12 cellular contexts compared by ENCODE assay signal in genomic region chr19:42200116-42200740, GRCh38. TPM values are rescaled to one million over a fixed set of nuclear protein-coding genes. Genes with fewer than 3 reads are reported as not detected.
DNase-seq lines count a peak whose midpoint lies in the region; ATAC-seq, FAIRE-seq and TF ChIP-seq lines count a peak whose summit lies in the region.
"Had no signal": no experiment of that assay in that cellular context is flagged by ENCODE, and none has a peak within 500 bp of the region (broad histone marks: within the 10 kb centered on the region; RNA-seq: fewer than 3 reads in every experiment).

No MANE protein-coding gene starts in this region.

- H3K27me3 Mint-ChIP-seq in activated naive CD4-positive, alpha-beta T cell treated with anti-CD3 and anti-CD28 coated beads, Interleukin-2, amount 10 ng/mL, durations not matched to agents 7 days and 5 days: no peaks in the 10 kb centered on the region
- no peaks in the 10 kb centered on the region for H3K27me3 Mint-ChIP-seq in activated B cell treated with CpG ODN at 0.5 μM for 24 hours

- FAIRE-seq in keratinocyte (lab: Jason Lieb, UNC): no peak

- no peak for ATAC-seq in activated B cell treated with CpG ODN at 0.5 μM for 24 hours (ENCODE audit: low read depth)
- ATAC-seq in GM21737 (IDR thresholded peaks at IDR 0.05; ENCODE audit: unreplicated experiment): no peak
- ATAC-seq in left ventricle myocardium superior: no peak
- no peak for ATAC-seq in HG02571 (IDR thresholded peaks at IDR 0.05; ENCODE audit: unreplicated experiment)

- H3K9me1 ChIP-seq in keratinocyte (ENCODE audit: control insufficient read depth, extremely low read depth, insufficient read depth, low read length): peaks cover 2% of the 10 kb centered on the region

- CTCF ChIA-PET in activated naive CD4-positive, alpha-beta T cell treated with anti-CD3 and anti-CD28 coated beads, Interleukin-2, amount 10 ng/mL, durations not matched to agents 7 days and 5 days (lab: Charles Lee): interaction anchor here (1.1 to 3.7 kb wide), 8 partner anchors 14 to 97 kb away, joined by 3 to 34 read pairs (median 4); no protein-coding TSS in a partner anchor
- CTCF ChIA-PET in activated B cell treated with CpG ODN at 0.5 μM for 24 hours (lab: Charles Lee): interaction anchor here (0.9 to 2.3 kb wide), 6 partner anchors 16 to 92 kb away, joined by 3 to 9 read pairs (median 4); no protein-coding TSS in a partner anchor

- H2AFZ ChIP-seq in keratinocyte (ENCODE audit: control insufficient read depth, low read length): no peak overlapping the region

- 77% methylated on average over 7 of the region's 7 CpGs for WGBS in urinary bladder

- H3K27ac ChIP-seq in keratinocyte (ENCODE audit: control insufficient read depth, insufficient read depth, low read length) (peak overlapping the region; percentile 42), urinary bladder (ENCODE audit: low read depth) (peak overlapping the region; percentile 71)

- POLR2A ChIA-PET in activated B cell treated with CpG ODN at 0.5 μM for 24 hours (lab: Charles Lee): interaction anchor here (0.6 to 5.3 kb wide), 10 partner anchors 13 to 91 kb away, joined by 3 to 31 read pairs (median 4); partner anchors contain the start of genes CIC and DEDD2

- peaks cover 41 to 57% of the 10 kb centered on the region in 2 experiments for H3K36me3 ChIP-seq in keratinocyte (ENCODE audit: control insufficient read depth in 2 of 2, extremely low read depth in 1 of 2, insufficient read depth in 2 of 2, low read length in 2 of 2)
- peaks cover 5% of the 10 kb centered on the region for H3K36me3 ChIP-seq in urinary bladder (ENCODE audit: insufficient read depth)

- intact Hi-C loops in activated B cell treated with CpG ODN at 0.5 μM for 24 hours (cut with micrococcal nuclease) (loop anchor here (5.0 kb wide), 2 partner anchors 82 to 88 kb away; no protein-coding TSS in a partner anchor), left ventricle myocardium superior (cut with micrococcal nuclease) (no loop called here)

- H4K20me1 ChIP-seq in keratinocyte (ENCODE audit: control insufficient read depth, extremely low read depth, insufficient read depth, low read length): no peaks in the 10 kb centered on the region

- peak overlapping the region; percentile 95 for H3K27ac Mint-ChIP-seq in activated naive CD4-positive, alpha-beta T cell treated with anti-CD3 and anti-CD28 coated beads, Interleukin-2, amount 10 ng/mL, durations not matched to agents 7 days and 5 days
- peak overlapping the region; percentile 93 for H3K27ac Mint-ChIP-seq in activated B cell treated with CpG ODN at 0.5 μM for 24 hours

- H3K9ac ChIP-seq in keratinocyte (ENCODE audit: control insufficient read depth, extremely low read depth, insufficient read depth, low read length): peak overlapping the region; percentile 29

- no peak for DNase-seq in activated naive CD4-positive, alpha-beta T cell treated with anti-CD3 and anti-CD28 coated beads, Interleukin-2, amount 10 ng/mL, durations not matched to agents 7 days and 5 days
- DNase-seq in activated naive CD4-positive, alpha-beta T cell (lab: John Stamatoyannopoulos, UW): no peak
- DNase-seq in activated B cell treated with CpG ODN at 0.5 μM for 24 hours (no peak), keratinocyte (ENCODE audit: low read depth, low spot score) (no peak), left ventricle myocardium superior (no peak)
- DNase-seq: cerebellar nuclear complex, NCI-H1092 treated with DMSO at 0.1 percent for 48 hours, SW 1271 had no signal

- H3K9me3 ChIP-seq in keratinocyte (ENCODE audit: control insufficient read depth, low read depth, low read length): no peaks in the 10 kb centered on the region

- no peaks in the 10 kb centered on the region for H3K9me3 Mint-ChIP-seq in activated naive CD4-positive, alpha-beta T cell treated with anti-CD3 and anti-CD28 coated beads, Interleukin-2, amount 10 ng/mL, durations not matched to agents 7 days and 5 days
- H3K9me3 Mint-ChIP-seq in activated B cell treated with CpG ODN at 0.5 μM for 24 hours: no peaks in the 10 kb centered on the region

- H3K4me3 Mint-ChIP-seq in activated naive CD4-positive, alpha-beta T cell treated with anti-CD3 and anti-CD28 coated beads, Interleukin-2, amount 10 ng/mL, durations not matched to agents 7 days and 5 days: peak overlapping the region; percentile 70
- H3K4me3 Mint-ChIP-seq in activated B cell treated with CpG ODN at 0.5 μM for 24 hours: peak overlapping the region; percentile 68

- dilution Hi-C loops in keratinocyte (cut with MboI; ENCODE audit: extremely low pct_ligation_motif_present, low sequenced_read_pairs): no loop called here

- TF ChIP-seq CTCF in activated B cell treated with CpG ODN at 0.5 μM for 24 hours (IDR thresholded peaks at IDR 0.05) (no peak), keratinocyte (optimal IDR thresholded peaks at IDR 0.05 in 1 of 3, IDR thresholded peaks at IDR 0.05 in 1 of 3, conservative IDR thresholded peaks at IDR 0.05 in 1 of 3; ENCODE audit: extremely low read depth in 1 of 3, insufficient read depth in 2 of 3, low read length in 3 of 3) (no peak)

- peaks cover 31% of the 10 kb centered on the region for H3K4me1 ChIP-seq in keratinocyte (ENCODE audit: control insufficient read depth, extremely low read depth, insufficient read depth, low read length)
- no peaks in the 10 kb centered on the region for H3K4me1 ChIP-seq in urinary bladder (ENCODE audit: insufficient read depth)

- H3K36me3 Mint-ChIP-seq in activated naive CD4-positive, alpha-beta T cell treated with anti-CD3 and anti-CD28 coated beads, Interleukin-2, amount 10 ng/mL, durations not matched to agents 7 days and 5 days: peaks cover 74% of the 10 kb centered on the region
- peaks cover 57% of the 10 kb centered on the region for H3K36me3 Mint-ChIP-seq in activated B cell treated with CpG ODN at 0.5 μM for 24 hours (ENCODE audit: low read depth)

- peak overlapping the region; percentile 74 for H3K4me2 ChIP-seq in keratinocyte (ENCODE audit: control insufficient read depth, extremely low read depth, insufficient read depth, low read depth, low read length)

- H3K27me3 ChIP-seq in keratinocyte (ENCODE audit: control insufficient read depth, extremely low read depth, insufficient read depth, low read length): no peaks in the 10 kb centered on the region
- H3K27me3 ChIP-seq: foreskin keratinocyte had no signal

- H3K79me2 ChIP-seq in keratinocyte (ENCODE audit: control insufficient read depth, insufficient read depth, low read length): peaks cover 24% of the 10 kb centered on the region

- H3K4me3 ChIP-seq in keratinocyte (ENCODE audit: control insufficient read depth in 2 of 3, extremely low read depth in 1 of 3, insufficient read depth in 2 of 3, low read depth in 1 of 3, low read length in 3 of 3) (no peak overlapping the region), urinary bladder (ENCODE audit: low read depth, low read length) (no peak overlapping the region)

- peaks cover 90% of the 10 kb centered on the region for H3K4me1 Mint-ChIP-seq in activated naive CD4-positive, alpha-beta T cell treated with anti-CD3 and anti-CD28 coated beads, Interleukin-2, amount 10 ng/mL, durations not matched to agents 7 days and 5 days
- H3K4me1 Mint-ChIP-seq in activated B cell treated with CpG ODN at 0.5 μM for 24 hours: peaks cover 91% of the 10 kb centered on the region

RNA-seq across cellular contexts. Expression of gene DEDD2, which starts 17.2 kb away (rescaled TPM):
- total RNA-seq in activated B cell treated with CpG ODN at 0.5 μM for 24 hours: 26.1 and 29.0 TPM in 2 replicates
- 17.1 to 29.8 TPM (median 20.8 TPM) in 3 replicates for polyA plus RNA-seq in keratinocyte
- 6.6 TPM for polyA plus RNA-seq in keratinocyte (2011; ENCODE audit: low read depth)
- polyA plus RNA-seq in keratinocyte (2011; cell fraction: cytosol; rRNA removed): 14.3 and 23.0 TPM in 2 replicates
- 15.9 and 20.4 TPM in 2 replicates for polyA plus RNA-seq in keratinocyte (2011; cell fraction: nucleus; rRNA removed)
- polyA plus RNA-seq in keratinocyte (2012; ENCODE audit: low replicate concordance): 17.4 and 40.6 TPM in 2 replicates
- 11.1 to 19.3 TPM (median 18.1 TPM) in 3 replicates for polyA minus RNA-seq in keratinocyte
- 15.7 TPM for polyA minus RNA-seq in keratinocyte (2011; cell fraction: cytosol; rRNA and poly(A)+ RNA removed)
- polyA minus RNA-seq in keratinocyte (2011; cell fraction: nucleus; rRNA and poly(A)+ RNA removed): 6.4 and 8.7 TPM in 2 replicates
- 15.5 TPM for total RNA-seq in urinary bladder
- polyA plus RNA-seq in urinary bladder: 29.5 TPM
- total RNA-seq in left ventricle myocardium superior: 17.2 TPM

RNA-seq across cellular contexts. Expression of gene ZNF526, which starts 19.9 kb away (rescaled TPM):
- total RNA-seq in activated B cell treated with CpG ODN at 0.5 μM for 24 hours (19.6 and 22.7 TPM in 2 replicates), urinary bladder (7.0 TPM), left ventricle myocardium superior (6.7 TPM)
- polyA plus RNA-seq in keratinocyte (5.0 to 9.3 TPM (median 5.4 TPM) in 3 replicates), urinary bladder (6.0 TPM)
- polyA plus RNA-seq in keratinocyte (2011; ENCODE audit: low read depth): 2.6 TPM
- 3.5 and 5.4 TPM in 2 replicates for polyA plus RNA-seq in keratinocyte (2011; cell fraction: cytosol; rRNA removed)
- 8.5 and 9.5 TPM in 2 replicates for polyA plus RNA-seq in keratinocyte (2011; cell fraction: nucleus; rRNA removed)
- polyA plus RNA-seq in keratinocyte (2012; ENCODE audit: low replicate concordance): 3.0 and 10.6 TPM in 2 replicates
- polyA minus RNA-seq in keratinocyte: 12.2 to 20.7 TPM (median 12.3 TPM) in 3 replicates
- 15.5 TPM for polyA minus RNA-seq in keratinocyte (2011; cell fraction: cytosol; rRNA and poly(A)+ RNA removed)
- polyA minus RNA-seq in keratinocyte (2011; cell fraction: nucleus; rRNA and poly(A)+ RNA removed): 9.7 and 14.7 TPM in 2 replicates

RNA-seq across cellular contexts. Expression of gene GSK3A, which starts 42.2 kb away (rescaled TPM):
- total RNA-seq in activated B cell treated with CpG ODN at 0.5 μM for 24 hours (38.2 and 38.6 TPM in 2 replicates), urinary bladder (8.4 TPM), left ventricle myocardium superior (40.0 TPM)
- polyA plus RNA-seq in keratinocyte (36.9 to 53.3 TPM (median 42.5 TPM) in 3 replicates), urinary bladder (56.9 TPM)
- 14.4 TPM for polyA plus RNA-seq in keratinocyte (2011; ENCODE audit: low read depth)
- polyA plus RNA-seq in keratinocyte (2011; cell fraction: cytosol; rRNA removed): 38.4 and 45.5 TPM in 2 replicates
- polyA plus RNA-seq in keratinocyte (2011; cell fraction: nucleus; rRNA removed): 34.4 and 41.0 TPM in 2 replicates
- 50.6 and 56.3 TPM in 2 replicates for polyA plus RNA-seq in keratinocyte (2012; ENCODE audit: low replicate concordance)
- polyA minus RNA-seq in keratinocyte: 30.4 to 77.1 TPM (median 45.8 TPM) in 3 replicates
- polyA minus RNA-seq in keratinocyte (2011; cell fraction: cytosol; rRNA and poly(A)+ RNA removed): 43.5 TPM
- polyA minus RNA-seq in keratinocyte (2011; cell fraction: nucleus; rRNA and poly(A)+ RNA removed): 10.2 and 11.4 TPM in 2 replicates

RNA-seq across cellular contexts. Expression of gene ERF, which starts 54.7 kb away (rescaled TPM):
- total RNA-seq in activated B cell treated with CpG ODN at 0.5 μM for 24 hours (47.9 and 48.1 TPM in 2 replicates), urinary bladder (17.9 TPM), left ventricle myocardium superior (46.0 TPM)
- polyA plus RNA-seq in keratinocyte (75.4 to 87.4 TPM (median 83.5 TPM) in 3 replicates), urinary bladder (50.9 TPM)
- polyA plus RNA-seq in keratinocyte (2011; ENCODE audit: low read depth): 10.1 TPM
- 37.7 and 64.6 TPM in 2 replicates for polyA plus RNA-seq in keratinocyte (2011; cell fraction: cytosol; rRNA removed)
- 94.1 and 101 TPM in 2 replicates for polyA plus RNA-seq in keratinocyte (2011; cell fraction: nucleus; rRNA removed)
- 34.6 and 75.9 TPM in 2 replicates for polyA plus RNA-seq in keratinocyte (2012; ENCODE audit: low replicate concordance)
- 67.4 to 70.6 TPM (median 69.2 TPM) in 3 replicates for polyA minus RNA-seq in keratinocyte
- 140 TPM for polyA minus RNA-seq in keratinocyte (2011; cell fraction: cytosol; rRNA and poly(A)+ RNA removed)
- polyA minus RNA-seq in keratinocyte (2011; cell fraction: nucleus; rRNA and poly(A)+ RNA removed): 44.9 and 57.9 TPM in 2 replicates
